1 cellular context compared by ENCODE assay signal in the genomic region with DNA sequence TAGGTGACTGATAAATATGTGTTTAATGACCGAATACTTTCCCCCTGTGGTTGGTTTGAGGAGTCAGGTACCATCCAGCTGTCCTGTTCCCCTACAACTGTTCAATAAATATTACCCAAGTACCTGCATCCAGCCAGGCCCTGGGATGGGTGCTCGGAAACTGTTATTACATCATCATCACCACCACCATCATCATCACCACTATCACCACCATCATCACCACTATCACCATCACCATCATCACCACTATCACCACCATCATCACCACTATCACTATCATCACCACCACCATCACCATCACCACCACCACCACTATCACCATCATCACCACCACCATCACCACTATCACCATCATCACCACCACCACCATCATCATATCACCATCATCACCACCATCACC.
TF ChIP-seq lines count a peak whose summit lies in the region.

No MANE protein-coding gene starts in this region.

TF ChIP-seq in H1, 55 proteins besides CTCF, POLR2A, EP300 and RAD21:
- TF ChIP-seq SIX5 (IDR thresholded peaks at IDR 0.05; ENCODE audit: low read depth, low read length) (no peak), MAFK (IDR thresholded peaks at IDR 0.05; ENCODE audit: low read depth, low read length) (no peak), ASH2L (IDR thresholded peaks at IDR 0.05; ENCODE audit: low read length) (no peak), CHD2 (IDR thresholded peaks at IDR 0.05; ENCODE audit: low read length) (no peak), KDM1A (IDR thresholded peaks at IDR 0.05; ENCODE audit: borderline replicate concordance, low read length) (no peak), SP1 (IDR thresholded peaks at IDR 0.05; ENCODE audit: low read depth, low read length) (no peak), EGR1 (IDR thresholded peaks at IDR 0.05; ENCODE audit: borderline replicate concordance, low read depth, low read length) (no peak), RNF2 (IDR thresholded peaks at IDR 0.05; ENCODE audit: borderline replicate concordance, low read depth, low read length, missing control alignments, poor library complexity, severe bottlenecking) (no peak), SUZ12 (IDR thresholded peaks at IDR 0.05; ENCODE audit: low read length) (no peak), CBX8 (IDR thresholded peaks at IDR 0.05; ENCODE audit: borderline replicate concordance, low read depth, low read length) (no peak), HDAC2 (IDR thresholded peaks at IDR 0.05; ENCODE audit: borderline replicate concordance in 1 of 2, low read depth in 2 of 2, low read length in 2 of 2) (no peak), EZH2 (IDR thresholded peaks at IDR 0.05; ENCODE audit: low read depth, low read length, severe bottlenecking) (no peak), CBX5 (IDR thresholded peaks at IDR 0.05; ENCODE audit: low read depth, low read length) (no peak), POLR2AphosphoS5 (IDR thresholded peaks at IDR 0.05; ENCODE audit: low read depth, low read length) (no peak)
